20 cellular contexts compared by ENCODE assay signal in the genomic region with DNA sequence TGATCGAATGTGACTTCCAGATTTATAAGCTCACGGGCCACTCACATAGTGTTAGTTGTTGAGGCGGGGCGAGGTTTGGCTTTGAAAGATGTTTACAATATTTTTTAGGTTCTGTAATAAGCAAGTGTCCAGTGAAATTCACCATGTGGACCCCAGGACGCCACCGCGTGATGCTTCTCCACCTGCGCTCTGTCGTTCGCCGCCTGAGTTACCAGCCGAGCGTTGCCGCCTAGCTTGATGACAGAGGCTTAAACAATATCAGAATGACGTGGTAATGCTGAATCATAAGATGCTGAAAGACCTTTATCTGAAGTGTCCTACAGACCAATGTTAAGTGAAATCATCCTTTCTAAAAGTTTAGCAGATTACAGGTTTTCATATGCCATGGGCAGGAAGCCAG.
A peak's percentile ranks its signal among the peaks of the same experiment; 100 is the strongest.
DNase-seq lines count a peak whose midpoint lies in the region; ATAC-seq, FAIRE-seq and TF ChIP-seq lines count a peak whose summit lies in the region.
"Had no signal": no experiment of that assay in that cellular context is flagged by ENCODE, and none has a peak within 500 bp of the region (broad histone marks: within the 10 kb centered on the region; RNA-seq: fewer than 3 reads in every experiment).

No MANE protein-coding gene starts in this region.

- intact Hi-C loops in left cardiac atrium (cut with DNase I) = no loop called here
- intact Hi-C loops in left ventricle myocardium inferior (cut with micrococcal nuclease) = no loop called here
- intact Hi-C loops in K562 (cut with micrococcal nuclease) = loop anchor here (5.0 kb wide), 1 partner anchor 123 kb away; no protein-coding TSS in a partner anchor
- intact Hi-C loops in sciatic nerve (cut with DNase I) = no loop called here

- H3K4me1 ChIP-seq in left ventricle myocardium inferior (peaks cover 10% of the 10 kb centered on the region), K562 (replicated peaks in 1 of 2; ENCODE audit: control insufficient read depth in 2 of 2, insufficient read depth in 2 of 2, low read length in 2 of 2) (no peaks in the 10 kb centered on the region)

- TF ChIP-seq EP300 in K562 (IDR thresholded peaks at IDR 0.05; ENCODE audit: low read length) = no peak

- H3K27ac ChIP-seq in left ventricle myocardium inferior (replicated peaks) = no peak overlapping the region
- no peak overlapping the region for H3K27ac ChIP-seq in K562 (ENCODE audit: extremely low read depth, low read depth, low read length)
- H3K27ac ChIP-seq: C4-2B had no signal

- H3K4me2 ChIP-seq in K562 (ENCODE audit: insufficient read depth, low read length) = no peak overlapping the region

- CTCF ChIA-PET in K562 (lab: Yijun Ruan, JAX; ENCODE audit: low intra/inter-chr PET ratio) = no interaction called here

- H3K9me3 ChIP-seq in left ventricle myocardium inferior (replicated peaks) (no peaks in the 10 kb centered on the region), K562 (replicated peaks; ENCODE audit: control insufficient read depth, insufficient read depth, low read depth, low read length) (no peaks in the 10 kb centered on the region)

- no TSS peak for BruUV-seq in K562 (replicated peaks; lab: Mats Ljungman, UMichigan)

- no peak for FAIRE-seq in K562 (lab: Jason Lieb, UNC)
- FAIRE-seq: RCC 7860 had no signal

- H3K36me3 ChIP-seq in left ventricle myocardium inferior (no peaks in the 10 kb centered on the region), K562 (ENCODE audit: control insufficient read depth, insufficient read depth, low read length) (no peaks in the 10 kb centered on the region)

- POLR2A ChIA-PET in K562 (lab: Yijun Ruan, JAX) = interaction anchor here (1.1 kb wide), 1 partner anchor 9 kb away, joined by 4 read pairs; no protein-coding TSS in a partner anchor

- no peaks in the 10 kb centered on the region for H3K79me2 ChIP-seq in K562 (ENCODE audit: control insufficient read depth, insufficient read depth, low read length)

- in situ Hi-C loops in K562 (cut with MboI) = no loop called here

- H2AFZ ChIP-seq in K562 (ENCODE audit: low read depth, low read length) = no peak overlapping the region

- no peak for TF ChIP-seq POLR2A in K562 (conservative IDR thresholded peaks at IDR 0.05)

- peaks cover 33% of the 10 kb centered on the region for H3K27me3 ChIP-seq in left ventricle myocardium inferior (ENCODE audit: low read depth)
- H3K27me3 ChIP-seq in K562 (ENCODE audit: control insufficient read depth in 2 of 2, insufficient read depth in 2 of 2, low read length in 2 of 2) = peaks cover 35 to 38% of the 10 kb centered on the region in 2 experiments

- TF ChIP-seq CTCF in left ventricle myocardium inferior (IDR thresholded peaks at IDR 0.05; ENCODE audit: borderline replicate concordance) = no peak
- TF ChIP-seq CTCF in K562 (IDR thresholded peaks at IDR 0.05 in 2 of 3, conservative IDR thresholded peaks at IDR 0.05 in 1 of 3; ENCODE audit: insufficient read depth in 2 of 3, low read depth in 1 of 3, low read length in 3 of 3) = no peak
- TF ChIP-seq CTCF in fibroblast of villous mesenchyme (IDR thresholded peaks at IDR 0.05; ENCODE audit: insufficient read depth, low read depth, low read length) = no peak

- H3K4me3 ChIP-seq in left ventricle myocardium inferior (no peak overlapping the region), K562 (no peak overlapping the region), fibroblast of villous mesenchyme (ENCODE audit: low read depth, low read length) (peak overlapping the region; percentile 29)

- 8% methylated on average over 15 of the region's 15 CpGs for WGBS in K562 (ENCODE audit: insufficient coverage, low coverage, missing lambda C conversion rate)

- H4K20me1 ChIP-seq in K562 (replicated peaks; ENCODE audit: control insufficient read depth, insufficient read depth, low read length) = 0 out of 2 replicates have a peak, but pooled peaks cover 2% of the 10 kb centered on the region

- no peak overlapping the region for H3K9ac ChIP-seq in K562 (ENCODE audit: insufficient read depth in 1 of 2, low read depth in 2 of 2, low read length in 2 of 2)

- no peaks in the 10 kb centered on the region for H3K9me1 ChIP-seq in K562 (ENCODE audit: control insufficient read depth, insufficient read depth, low read length)

- peak; percentile 32 to 84 for ATAC-seq in left cardiac atrium
- ATAC-seq in K562 = no peak
- peak; percentile 34 for ATAC-seq in sciatic nerve
- no peak for ATAC-seq in GM21786 (IDR thresholded peaks at IDR 0.05; ENCODE audit: unreplicated experiment)
- ATAC-seq in GM21515 (IDR thresholded peaks at IDR 0.05; ENCODE audit: unreplicated experiment) = no peak
- ATAC-seq in HG02870 (IDR thresholded peaks at IDR 0.05; ENCODE audit: unreplicated experiment) = no peak

- no peak for TF ChIP-seq RAD21 in K562 (CRISPR knock-in tag; conservative IDR thresholded peaks at IDR 0.05 in 1 of 2, IDR thresholded peaks at IDR 0.05 in 1 of 2)

- peak; percentile 62 for DNase-seq in left cardiac atrium
- DNase-seq in left ventricle myocardium inferior = no peak
- DNase-seq in K562 (ENCODE audit: extremely low read depth in 1 of 4, low spot score in 3 of 4) = no peak
- no peak for DNase-seq in fibroblast of villous mesenchyme (ENCODE audit: low read depth)
- DNase-seq in sciatic nerve (ENCODE audit: low spot score) = peak; percentile 62
- DNase-seq: 8988T, DMS 273 treated with DMSO at 0.1 percent for 48 hours, H7, Karpas-422, MM.1S, NCI-H1105, NCI-H1694 treated with DMSO at 0.1 percent for 48 hours, NCI-H226, NCI-H526, Right ventricle myocardium superior had no signal

TF ChIP-seq in K562, 482 proteins besides CTCF, POLR2A, EP300 and RAD21:
- TF ChIP-seq NFE2 (IDR thresholded peaks at IDR 0.05; ENCODE audit: low read depth) (0 out of 2 replicates have a peak, but pooled peaks have one; percentile 9), ELK3 (CRISPR knock-in tag; IDR thresholded peaks at IDR 0.05) (no peak)

Comparison
In these comparisons a context has a peak if more than half of its experiments do, and no peak if none do; other contexts are left out.
1. DNase-seq: peak in left cardiac atrium (single experiment) and sciatic nerve (single experiment); none in left ventricle myocardium inferior (single experiment), K562 (0 of 4) and fibroblast of villous mesenchyme (single experiment).
2. ATAC-seq: peak in left cardiac atrium (2 of 2) and sciatic nerve (single experiment); none in K562 (single experiment), GM21786 (single experiment), GM21515 (single experiment) and HG02870 (single experiment).